Comparison of ENCODE assay signal across 19 cellular contexts in the genomic region with DNA sequence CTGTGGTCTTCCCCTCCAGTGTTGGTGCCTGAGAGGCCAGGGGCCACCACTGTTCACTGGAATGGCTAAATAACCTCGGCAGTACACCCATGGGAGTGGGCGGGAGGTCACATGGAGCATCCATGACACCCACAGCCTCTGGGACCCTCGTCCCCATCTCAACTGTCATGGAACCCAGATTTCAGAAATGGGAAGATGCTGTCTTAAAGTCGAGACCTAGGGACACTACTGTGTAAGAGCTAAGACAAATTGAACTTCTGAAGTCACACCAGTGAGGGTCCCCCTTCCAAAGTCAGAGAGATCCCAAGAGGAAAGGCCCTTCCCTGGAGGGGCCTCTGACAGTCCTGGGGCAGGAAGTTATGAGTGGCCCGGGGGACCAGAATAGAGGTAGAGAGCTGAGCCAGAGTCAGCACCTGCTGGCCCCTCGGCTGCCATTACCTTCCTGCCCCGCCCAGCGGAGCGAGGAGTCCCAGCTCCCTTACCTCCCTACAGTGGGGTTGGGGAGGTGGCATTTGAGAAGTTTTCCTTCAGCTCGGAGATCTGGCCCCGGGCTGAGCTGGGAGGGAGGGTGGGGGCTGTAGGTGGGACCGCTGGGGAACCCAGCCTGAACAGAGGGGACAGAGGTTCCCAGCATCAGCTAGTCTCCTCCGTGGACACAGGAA. TPM values are rescaled to one million over a fixed set of nuclear protein-coding genes. Genes with fewer than 3 reads are reported as not detected.
DNase-seq lines count a peak whose midpoint lies in the region; ATAC-seq and TF ChIP-seq lines count a peak whose summit lies in the region.
"Had no signal": no experiment of that assay in that cellular context is flagged by ENCODE, and none has a peak within 500 bp of the region (broad histone marks: within the 10 kb centered on the region; RNA-seq: fewer than 3 reads in every experiment).

No MANE protein-coding gene starts in this region.

- no peak overlapping the region for H3K27ac Mint-ChIP-seq in chondrocyte (ENCODE audit: unreplicated experiment)
- peak overlapping the region; percentile 3 for H3K27ac Mint-ChIP-seq in stimulated activated naive B cell treated with anti-CD40 and anti-IgM and Interleukin-4, amounts not matched to agents 10 μg/mL and 1 μg/mL and 100 μg/mL, for 72 hours
- H3K27ac Mint-ChIP-seq: B cell; CD8-positive, alpha-beta T cell had no signal

- no peaks in the 10 kb centered on the region for H3K36me3 ChIP-seq in H7 (replicated peaks; ENCODE audit: control insufficient read depth, insufficient read depth, low read length)
- H3K36me3 ChIP-seq in iPS-18a (ENCODE audit: control insufficient read depth, low read depth, low read length) = no peaks in the 10 kb centered on the region
- H3K36me3 ChIP-seq: BLaER1 treated with 17β-estradiol and CSF1 and Interleukin-3, amounts not matched to agents 10 nM and 100 nM had no signal

- peaks cover 39% of the 10 kb centered on the region for H3K4me1 ChIP-seq in iPS-18a (ENCODE audit: control insufficient read depth, low read depth, low read length)

- H3K4me3 ChIP-seq in H7 (ENCODE audit: insufficient read depth, low read depth, low read length) (no peak overlapping the region), iPS-18a (ENCODE audit: low read length) (peak overlapping the region; percentile 40)

- H3K27ac ChIP-seq in iPS-18a (ENCODE audit: low read length) = no peak overlapping the region
- H3K27ac ChIP-seq: BLaER1 treated with 17β-estradiol and CSF1 and Interleukin-3, amounts not matched to agents 10 nM and 100 nM had no signal

- DNase-seq in H7 (peak; percentile 73), chondrocyte (ENCODE audit: low spot score) (peak; percentile 59), SKM-1 (lab: John Stamatoyannopoulos, UW; ENCODE audit: unreplicated experiment) (no peak), NCI-H187 (lab: John Stamatoyannopoulos, UW) (no peak)
- DNase-seq in stimulated activated naive B cell treated with anti-CD40 and anti-IgM and Interleukin-4, amounts not matched to agents 10 μg/mL and 1 μg/mL and 100 μg/mL, for 72 hours = no peak
- DNase-seq: Calu3; CD8-positive, alpha-beta T cell; DMS 273 treated with DMSO at 0.1 percent for 48 hours; DMS53; DND-41; EL; GOT3; HCEC 1CT; KG1 had no signal

- ATAC-seq in stimulated activated naive B cell treated with anti-CD40 and anti-IgM and Interleukin-4, amounts not matched to agents 10 μg/mL and 1 μg/mL and 100 μg/mL, for 72 hours (replicated peaks) = no peak
- no peak for ATAC-seq in HG03175 (IDR thresholded peaks at IDR 0.05; ENCODE audit: unreplicated experiment)
- ATAC-seq: CD8-positive, alpha-beta T cell had no signal

- H3K9me3 Mint-ChIP-seq in chondrocyte (ENCODE audit: low read depth) = peaks cover 6% of the 10 kb centered on the region
- peaks cover 0 to 3% of the 10 kb centered on the region in 2 donors for H3K9me3 Mint-ChIP-seq in stimulated activated naive B cell treated with anti-CD40 and anti-IgM and Interleukin-4, amounts not matched to agents 10 μg/mL and 1 μg/mL and 100 μg/mL, for 72 hours
- H3K9me3 Mint-ChIP-seq: CD8-positive, alpha-beta T cell had no signal

- TF ChIP-seq CTCF in chondrocyte (IDR thresholded peaks at IDR 0.05) = no peak

- H3K36me3 Mint-ChIP-seq in chondrocyte (ENCODE audit: low read depth) = peaks cover 5% of the 10 kb centered on the region
- peaks cover 3 to 6% of the 10 kb centered on the region in 2 donors for H3K36me3 Mint-ChIP-seq in stimulated activated naive B cell treated with anti-CD40 and anti-IgM and Interleukin-4, amounts not matched to agents 10 μg/mL and 1 μg/mL and 100 μg/mL, for 72 hours
- H3K36me3 Mint-ChIP-seq: CD8-positive, alpha-beta T cell had no signal

- H3K27me3 ChIP-seq in H7 (ENCODE audit: control insufficient read depth, insufficient read depth, low read length) (peaks cover 92% of the 10 kb centered on the region), iPS-18a (ENCODE audit: control insufficient read depth, insufficient read depth, low read length) (peaks cover 100% of the 10 kb centered on the region)

- H3K27me3 Mint-ChIP-seq in chondrocyte (ENCODE audit: low read depth) = peaks cover 89% of the 10 kb centered on the region
- H3K27me3 Mint-ChIP-seq in stimulated activated naive B cell treated with anti-CD40 and anti-IgM and Interleukin-4, amounts not matched to agents 10 μg/mL and 1 μg/mL and 100 μg/mL, for 72 hours = peaks cover 88 to 96% of the 10 kb centered on the region in 2 donors

- no peak overlapping the region for H3K4me3 Mint-ChIP-seq in chondrocyte (ENCODE audit: unreplicated experiment)
- H3K4me3 Mint-ChIP-seq in stimulated activated naive B cell treated with anti-CD40 and anti-IgM and Interleukin-4, amounts not matched to agents 10 μg/mL and 1 μg/mL and 100 μg/mL, for 72 hours = no peak overlapping the region
- H3K4me3 Mint-ChIP-seq: CD8-positive, alpha-beta T cell had no signal

- H3K9ac ChIP-seq in iPS-18a (ENCODE audit: low read length) = no peak overlapping the region
- H3K9ac ChIP-seq: BLaER1 treated with 17β-estradiol and CSF1 and Interleukin-3, amounts not matched to agents 10 nM and 100 nM had no signal

- H3K9me3 ChIP-seq in iPS-18a (ENCODE audit: control insufficient read depth, low read depth, low read length) = no peaks in the 10 kb centered on the region

- H3K4me1 Mint-ChIP-seq in chondrocyte (ENCODE audit: low read depth) = peaks cover 31% of the 10 kb centered on the region
- peaks cover 34 to 58% of the 10 kb centered on the region in 2 donors for H3K4me1 Mint-ChIP-seq in stimulated activated naive B cell treated with anti-CD40 and anti-IgM and Interleukin-4, amounts not matched to agents 10 μg/mL and 1 μg/mL and 100 μg/mL, for 72 hours

RNA-seq across cellular contexts. Expression of gene BARX1, which starts 7.6 kb away (rescaled TPM):
- total RNA-seq in H7 (2014; rRNA removed; shearing (Covaris generic)) = 79.7 and 80.4 TPM in 2 replicates
- 0.77 to 6.7 TPM (median 2.1 TPM) in 3 replicates for total RNA-seq in chondrocyte
- total RNA-seq: A172, B cell, Calu3 had no signal

Comparison
In these comparisons a context has a peak if more than half of its experiments do, and no peak if none do; other contexts are left out.
1. DNase-seq: peak in H7 (single experiment) and chondrocyte (single experiment); none in stimulated activated naive B cell treated with anti-CD40 and anti-IgM and Interleukin-4, amounts not matched to agents 10 μg/mL and 1 μg/mL and 100 μg/mL, for 72 hours (single experiment), SKM-1 (single experiment) and NCI-H187 (0 of 2).
2. RNA of gene BARX1, which starts 7.6 kb away (total RNA-seq): 79.7 to 80.4 TPM in H7; 0.77 to 6.7 TPM in chondrocyte; every median in the first group is over 10 times any median in the second.